13 cellular contexts compared by ENCODE assay signal in the genomic region with DNA sequence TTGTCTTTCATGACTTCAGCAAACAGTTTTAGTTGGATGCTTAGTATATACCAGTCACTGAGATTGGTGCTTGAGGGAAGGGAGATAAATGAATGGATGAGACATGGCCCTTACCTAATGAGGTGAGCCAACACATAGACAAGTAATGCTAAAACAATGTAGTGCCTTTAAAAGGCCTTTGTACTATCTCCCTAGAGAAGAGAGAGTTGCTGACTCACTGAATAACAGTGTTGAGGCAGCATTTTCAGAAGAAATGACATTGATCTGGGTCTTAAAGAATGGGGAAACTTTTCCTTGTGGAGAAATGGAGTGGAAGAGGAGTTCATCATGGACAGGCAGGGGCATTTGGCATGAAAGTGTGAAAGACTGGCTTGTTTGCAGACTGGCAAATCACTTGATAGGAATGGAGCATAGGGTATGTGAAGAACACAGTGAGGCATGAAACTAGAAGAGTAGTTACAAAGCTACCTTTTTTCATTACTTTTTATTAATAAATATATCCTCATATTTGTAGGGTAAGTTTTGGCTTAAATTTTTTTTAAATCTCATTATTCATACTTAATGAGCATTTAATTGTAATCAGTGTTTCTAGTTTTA.
DNase-seq lines count a peak whose midpoint lies in the region; ATAC-seq and TF ChIP-seq lines count a peak whose summit lies in the region.
"Had no signal": no experiment of that assay in that cellular context is flagged by ENCODE, and none has a peak within 500 bp of the region (broad histone marks: within the 10 kb centered on the region; RNA-seq: fewer than 3 reads in every experiment).

No MANE protein-coding gene starts in this region.

- intact Hi-C loops in IMR-90 (cut with micrococcal nuclease), result loop anchor here (10.0 kb wide), 1 partner anchor 373 kb away; no protein-coding TSS in a partner anchor

- dilution Hi-C loops in IMR-90 (cut with HindIII; ENCODE audit: low sequenced_read_pairs, unreplicated experiment), result no loop called here

- peak overlapping the region in 1 of 2 experiments; percentile 52; a peak in 2 of 4 replicates for H4K8ac ChIP-seq in IMR-90 (ENCODE audit: low read depth in 2 of 2, low read length in 2 of 2)

- peak overlapping the region; percentile 71; the same call in 1 of the 2 replicates for H2AK5ac ChIP-seq in IMR-90 (ENCODE audit: low read depth, low read length)

- no peak overlapping the region for H3K4me3 Mint-ChIP-seq in brain
- H3K4me3 Mint-ChIP-seq: activated CD8-positive, alpha-beta T cell treated with anti-CD3 and anti-CD28 coated beads, Interleukin-2, amount 10 ng/mL, durations not matched to agents 7 days and 5 days; CD4-positive, CD25-positive, alpha-beta regulatory T cell; neural crest cell had no signal

- H3K4ac ChIP-seq in IMR-90 (ENCODE audit: low read depth, low read length), result peak overlapping the region; percentile 91

- H2AFZ ChIP-seq in IMR-90 (replicated peaks; ENCODE audit: low read length, poor library complexity), result no peak overlapping the region

- H3K9me1 ChIP-seq in IMR-90 (ENCODE audit: insufficient read depth, low read length), result peaks cover 14% of the 10 kb centered on the region

- no TSS peak for BruUV-seq in IMR-90 (replicated peaks; lab: Mats Ljungman, UMichigan)

- ATAC-seq in IMR-90 (ENCODE audit: low read depth), result peak; percentile 71
- no peak for ATAC-seq in GM21529 (IDR thresholded peaks at IDR 0.05; ENCODE audit: unreplicated experiment)
- ATAC-seq: activated CD8-positive, alpha-beta T cell treated with anti-CD3 and anti-CD28 coated beads, Interleukin-2, amount 10 ng/mL, durations not matched to agents 7 days and 5 days had no signal

- peak overlapping the region; percentile 2; the same call in 1 of the 2 replicates for H3K56ac ChIP-seq in IMR-90 (ENCODE audit: extremely low read depth, insufficient read depth, low read length)

- H2BK20ac ChIP-seq in IMR-90 (ENCODE audit: low read depth, low read length), result peak overlapping the region; percentile 77

- H2BK15ac ChIP-seq in IMR-90 (ENCODE audit: low read depth, low read length), result peak overlapping the region; percentile 3; the same call in 1 of the 3 replicates

- peak overlapping the region; percentile 63 for H2BK5ac ChIP-seq in IMR-90 (ENCODE audit: low read depth, low read length, poor library complexity, severe bottlenecking)

- H4K91ac ChIP-seq in IMR-90 (ENCODE audit: insufficient read depth, low read depth, low read length), result peak overlapping the region; percentile 41

- H3K27me3 ChIP-seq in IMR-90 (ENCODE audit: control insufficient read depth, insufficient read depth, low read length) (no peaks in the 10 kb centered on the region), kidney epithelial cell (ENCODE audit: control insufficient read depth, insufficient read depth, low read length) (no peaks in the 10 kb centered on the region)

- H3K18ac ChIP-seq in IMR-90 (ENCODE audit: low read depth, low read length), result peak overlapping the region; percentile 99

- H3K9ac ChIP-seq in IMR-90 (ENCODE audit: low read depth, low read length), result no peak overlapping the region

- peaks cover 45% of the 10 kb centered on the region for H3K36me3 Mint-ChIP-seq in brain

- H3K23ac ChIP-seq in IMR-90 (ENCODE audit: low read depth, low read length), result 0 out of 2 replicates have a peak overlapping the region, but pooled peaks have one; percentile 81

- TF ChIP-seq RAD21 in IMR-90 (IDR thresholded peaks at IDR 0.05; ENCODE audit: low read length), result no peak

- POLR2A ChIA-PET in IMR-90 (lab: Charles Lee; ENCODE audit: unreplicated experiment), result no interaction called here

- in situ Hi-C loops in IMR-90 (cut with MboI; ENCODE audit: low sequenced_read_pairs), result no loop called here

- TF ChIP-seq CTCF in AG09309 (IDR thresholded peaks at IDR 0.05; ENCODE audit: control insufficient read depth, insufficient read depth, low read depth, low read length, missing control alignments) (no peak), IMR-90 (conservative IDR thresholded peaks at IDR 0.05; ENCODE audit: low read depth, low read length) (no peak), brain (conservative IDR thresholded peaks at IDR 0.05) (no peak), kidney epithelial cell (IDR thresholded peaks at IDR 0.05; ENCODE audit: insufficient read depth, low read length, poor library complexity, severe bottlenecking) (no peak)

- H3K4me1 Mint-ChIP-seq in brain, result peaks cover 37% of the 10 kb centered on the region

- peak overlapping the region; percentile 89; the same call in 1 of the 2 replicates for H3K4me2 ChIP-seq in IMR-90 (ENCODE audit: low read depth, low read length)

- H3K4me3 ChIP-seq in AG09309 (ENCODE audit: control insufficient read depth, low read depth, low read length) (no peak overlapping the region), IMR-90 (ENCODE audit: insufficient read depth, low read depth, low read length) (no peak overlapping the region), kidney epithelial cell (ENCODE audit: low read depth, low read length) (no peak overlapping the region)

- TF ChIP-seq POLR2A in IMR-90 (IDR thresholded peaks at IDR 0.05; ENCODE audit: low read depth, low read length), result no peak

- no peaks in the 10 kb centered on the region for H3K27me3 Mint-ChIP-seq in brain
- H3K27me3 Mint-ChIP-seq: CD4-positive, CD25-positive, alpha-beta regulatory T cell had no signal

- DNase-seq in AG09309 (ENCODE audit: low read depth) (peak; percentile 28), IMR-90 (peak; percentile 83), kidney epithelial cell (ENCODE audit: low read depth) (peak; percentile 86), NCI-H2196 treated with DMSO at 0.1 percent for 48 hours (lab: John Stamatoyannopoulos, UW; ENCODE audit: unreplicated experiment) (no peak), NCI-H1417 treated with DMSO at 0.1 percent for 48 hours (lab: John Stamatoyannopoulos, UW) (no peak), NCI-H526 (lab: John Stamatoyannopoulos, UW) (no peak)
- DNase-seq: activated CD8-positive, alpha-beta T cell treated with anti-CD3 and anti-CD28 coated beads, Interleukin-2, amount 10 ng/mL, durations not matched to agents 7 days and 5 days; CD4-positive, CD25-positive, alpha-beta regulatory T cell; NCI-H146; stimulated activated CD4-positive, alpha-beta T cell treated with anti-CD3 and anti-CD28 coated beads, Interleukin-4, amount 100 ng/mL, for 1 hour had no signal

- peaks cover 12% of the 10 kb centered on the region for H3K4me1 ChIP-seq in IMR-90 (ENCODE audit: control insufficient read depth, insufficient read depth, low read length)

- peak overlapping the region; percentile 92 for H3K27ac ChIP-seq in IMR-90 (ENCODE audit: insufficient read depth, low read length)

- H2AK9ac ChIP-seq in IMR-90 (replicated peaks; ENCODE audit: low read depth, low read length, poor library complexity), result no peak overlapping the region

- peak overlapping the region; percentile 77 for H2BK120ac ChIP-seq in IMR-90 (ENCODE audit: low read depth, low read length)

- no peaks in the 10 kb centered on the region for H3K36me3 ChIP-seq in IMR-90 (ENCODE audit: control insufficient read depth, insufficient read depth, low read length)
- H3K36me3 ChIP-seq in kidney epithelial cell (ENCODE audit: control insufficient read depth, insufficient read depth, low read length), result no peaks in the 10 kb centered on the region

- H3K9me3 Mint-ChIP-seq in brain, result peaks cover 11 to 33% (median 19%) of the 10 kb centered on the region in 5 experiments
- H3K9me3 Mint-ChIP-seq: neural crest cell had no signal

- H4K20me1 ChIP-seq in IMR-90 (ENCODE audit: insufficient read depth, low read length), result 0 out of 2 replicates have a peak, but pooled peaks cover 2% of the 10 kb centered on the region

- CTCF ChIA-PET in IMR-90 (lab: Yijun Ruan, JAX), result no interaction called here

- H3K14ac ChIP-seq in IMR-90 (replicated peaks; ENCODE audit: low read depth, low read length), result peak overlapping the region; percentile 59

- peak overlapping the region; percentile 99 for H4K5ac ChIP-seq in IMR-90 (ENCODE audit: low read depth, low read length)

- peaks cover 33 to 70% of the 10 kb centered on the region in 2 experiments for H3K79me1 ChIP-seq in IMR-90 (ENCODE audit: low read depth in 1 of 2, low read length in 2 of 2)

- H3K9me3 ChIP-seq in IMR-90 (ENCODE audit: control insufficient read depth, insufficient read depth, low read length), result peaks cover 5% of the 10 kb centered on the region

- H3K27ac Mint-ChIP-seq in brain, result peak overlapping the region in 3 of 5 experiments; percentile 46 to 71 (median 71)
- H3K27ac Mint-ChIP-seq: activated CD8-positive, alpha-beta T cell treated with anti-CD3 and anti-CD28 coated beads, Interleukin-2, amount 10 ng/mL, durations not matched to agents 7 days and 5 days had no signal

TF ChIP-seq in IMR-90, 13 proteins besides CTCF, POLR2A, EP300 and RAD21 (continues in another document):
- TF ChIP-seq NFE2L2 (IDR thresholded peaks at IDR 0.05; ENCODE audit: low read depth, low read length), result peak; percentile 86
- no peak for TF ChIP-seq CHD1 (IDR thresholded peaks at IDR 0.05; ENCODE audit: low read depth, low read length)
- TF ChIP-seq MAFK (IDR thresholded peaks at IDR 0.05; ENCODE audit: low read depth, low read length), result peak; percentile 91
- peak; percentile 57; the same call in 1 of the 2 replicates for TF ChIP-seq CEBPB (IDR thresholded peaks at IDR 0.05; ENCODE audit: low read depth, low read length)
- TF ChIP-seq, protein P1, sequence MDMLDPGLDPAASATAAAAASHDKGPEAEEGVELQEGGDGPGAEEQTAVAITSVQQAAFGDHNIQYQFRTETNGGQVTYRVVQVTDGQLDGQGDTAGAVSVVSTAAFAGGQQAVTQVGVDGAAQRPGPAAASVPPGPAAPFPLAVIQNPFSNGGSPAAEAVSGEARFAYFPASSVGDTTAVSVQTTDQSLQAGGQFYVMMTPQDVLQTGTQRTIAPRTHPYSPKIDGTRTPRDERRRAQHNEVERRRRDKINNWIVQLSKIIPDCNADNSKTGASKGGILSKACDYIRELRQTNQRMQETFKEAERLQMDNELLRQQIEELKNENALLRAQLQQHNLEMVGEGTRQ (IDR thresholded peaks at IDR 0.05; ENCODE audit: low read depth, low read length), result no peak
- TF ChIP-seq MXI1 (IDR thresholded peaks at IDR 0.05; ENCODE audit: borderline replicate concordance, low read depth, low read length), result no peak
- no peak for TF ChIP-seq MAZ (IDR thresholded peaks at IDR 0.05; ENCODE audit: borderline replicate concordance, low read depth, low read length)
- no peak for TF ChIP-seq RFX5 (IDR thresholded peaks at IDR 0.05; ENCODE audit: low read depth, low read length)
- no peak for TF ChIP-seq FOS (IDR thresholded peaks at IDR 0.05; ENCODE audit: low read depth, low read length)
- TF ChIP-seq RCOR1 (IDR thresholded peaks at IDR 0.05; ENCODE audit: insufficient replicate concordance, low read length), result no peak
- TF ChIP-seq SMC3 (IDR thresholded peaks at IDR 0.05; ENCODE audit: low read depth, low read length), result no peak

Comparison
In these comparisons a context has a peak if more than half of its experiments do, and no peak if none do; other contexts are left out.
1. DNase-seq: peak in AG09309 (single experiment), IMR-90 (single experiment) and kidney epithelial cell (single experiment); none in NCI-H2196 treated with DMSO at 0.1 percent for 48 hours (single experiment), NCI-H1417 treated with DMSO at 0.1 percent for 48 hours (single experiment) and NCI-H526 (0 of 2).